8 cellular contexts compared by ENCODE assay signal in the genomic region with DNA sequence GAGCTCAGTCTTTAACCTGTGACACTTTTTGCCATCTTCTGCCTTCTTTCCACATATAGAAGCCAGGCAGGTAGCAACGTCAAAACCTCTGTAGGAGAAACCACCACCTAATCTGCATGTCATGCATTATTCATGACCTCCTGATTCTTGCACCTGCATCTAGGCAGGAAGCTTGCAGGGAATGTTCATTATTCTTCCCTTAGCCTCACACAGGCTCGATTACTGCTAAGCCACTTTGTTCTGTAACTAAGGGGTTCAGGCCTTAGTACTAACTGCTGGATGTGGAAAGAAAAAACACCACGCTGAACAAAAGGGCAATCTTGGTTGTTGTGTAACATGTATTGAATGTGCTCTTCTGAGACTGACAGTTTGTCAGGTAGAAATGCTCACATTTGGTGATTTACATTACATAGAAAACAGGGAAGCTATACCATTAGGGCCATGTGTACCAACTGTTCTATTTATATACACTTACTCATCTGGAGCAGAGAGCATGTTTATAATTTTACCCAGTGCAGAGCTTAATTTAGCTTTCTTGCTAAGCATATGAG.
A peak's percentile ranks its signal among the peaks of the same experiment; 100 is the strongest.
DNase-seq lines count a peak whose midpoint lies in the region; ATAC-seq and TF ChIP-seq lines count a peak whose summit lies in the region.

No MANE protein-coding gene starts in this region.

- no peaks in the 10 kb centered on the region for H4K20me1 ChIP-seq in BLaER1
- no peaks in the 10 kb centered on the region for H4K20me1 ChIP-seq in GM23338 (replicated peaks; ENCODE audit: insufficient read depth)

- H3K9me3 ChIP-seq in BLaER1 = no peaks in the 10 kb centered on the region
- H3K9me3 ChIP-seq in BE2C = no peaks in the 10 kb centered on the region
- no peaks in the 10 kb centered on the region for H3K9me3 ChIP-seq in WERI-Rb-1 (ENCODE audit: severe bottlenecking)

- H3K4me1 ChIP-seq in BLaER1 (peaks cover 36% of the 10 kb centered on the region), GM23338 (ENCODE audit: insufficient read depth) (peaks cover 33% of the 10 kb centered on the region), BE2C (no peaks in the 10 kb centered on the region)

- no peaks in the 10 kb centered on the region for H3K36me3 Mint-ChIP-seq in GM23338 (ENCODE audit: low read depth)
- H3K36me3 Mint-ChIP-seq in activated B cell treated with CpG ODN at 0.5 μM for 24 hours (ENCODE audit: low read depth) = peaks cover 21% of the 10 kb centered on the region

- H3K9ac ChIP-seq in BLaER1 = no peak overlapping the region

- no peaks in the 10 kb centered on the region for H3K79me2 ChIP-seq in GM23338 (replicated peaks; ENCODE audit: insufficient read depth)

- peak overlapping the region; percentile 88 for H3K27ac Mint-ChIP-seq in GM23338
- peak overlapping the region; percentile 76 for H3K27ac Mint-ChIP-seq in activated B cell treated with CpG ODN at 0.5 μM for 24 hours

- H3K9me3 Mint-ChIP-seq in GM23338 (no peaks in the 10 kb centered on the region), activated B cell treated with CpG ODN at 0.5 μM for 24 hours (no peaks in the 10 kb centered on the region)

- ATAC-seq in GM23338 = peak; percentile 85
- ATAC-seq in activated B cell treated with CpG ODN at 0.5 μM for 24 hours (ENCODE audit: low read depth) = peak; percentile 18
- no peak for ATAC-seq in HG03457 (IDR thresholded peaks at IDR 0.05; ENCODE audit: unreplicated experiment)

- H3K4me3 Mint-ChIP-seq in GM23338 (peak overlapping the region; percentile 27; the same call in 2 of the 3 replicates), activated B cell treated with CpG ODN at 0.5 μM for 24 hours (no peak overlapping the region)

- POLR2A ChIA-PET in activated B cell treated with CpG ODN at 0.5 μM for 24 hours (lab: Charles Lee) = interaction anchor here (1.5 to 2.2 kb wide), 2 partner anchors 367 to 523 kb away, joined by 4 to 12 read pairs; a partner anchor contains a TSS

- H3K27me3 Mint-ChIP-seq in GM23338 (ENCODE audit: insufficient read depth, low read depth, poor library complexity) (no peaks in the 10 kb centered on the region), activated B cell treated with CpG ODN at 0.5 μM for 24 hours (no peaks in the 10 kb centered on the region)

- no peak overlapping the region for H3K4me3 ChIP-seq in BLaER1
- H3K4me3 ChIP-seq in GM23338 = no peak overlapping the region
- H3K4me3 ChIP-seq in BE2C (ENCODE audit: low read depth, low read length) = no peak overlapping the region
- no peak overlapping the region for H3K4me3 ChIP-seq in WERI-Rb-1 (ENCODE audit: low read depth, low read length)

- intact Hi-C loops in activated B cell treated with CpG ODN at 0.5 μM for 24 hours (cut with micrococcal nuclease) = loop anchor here (1.0 to 2.0 kb wide), 2 partner anchors 13 to 368 kb away; a partner anchor contains a TSS

- CTCF ChIA-PET in activated B cell treated with CpG ODN at 0.5 μM for 24 hours (lab: Charles Lee) = interaction anchor here (0.7 to 4.4 kb wide), 7 partner anchors 11 to 1452 kb away, joined by 3 to 27 read pairs (median 3); no protein-coding TSS in a partner anchor

- no peak overlapping the region for H2AFZ ChIP-seq in GM23338

- H3K27ac ChIP-seq in BLaER1 (peak overlapping the region; percentile 73; the same call in 1 of the 2 replicates), GM23338 (ENCODE audit: low read depth) (peak overlapping the region; percentile 84), WERI-Rb-1 (no peak overlapping the region)

- H3K4me1 Mint-ChIP-seq in GM23338 (peaks cover 57% of the 10 kb centered on the region), activated B cell treated with CpG ODN at 0.5 μM for 24 hours (peaks cover 57% of the 10 kb centered on the region)

- DNase-seq in GM23338 (ENCODE audit: low spot score) (peak; percentile 87), activated B cell treated with CpG ODN at 0.5 μM for 24 hours (no peak), iris pigment epithelial cell (ENCODE audit: low read depth) (peak; percentile 17), Kasumi-1 (lab: John Stamatoyannopoulos, UW) (no peak), BE2C (no peak), WERI-Rb-1 (no peak)

- H3F3A ChIP-seq in GM23338 (replicated peaks; ENCODE audit: low read depth) = no peaks in the 10 kb centered on the region

- H3K4me2 ChIP-seq in BLaER1 = peak overlapping the region; percentile 51
- peak overlapping the region; percentile 58; the same call in 1 of the 2 replicates for H3K4me2 ChIP-seq in GM23338

- TF ChIP-seq CTCF in GM23338 (conservative IDR thresholded peaks at IDR 0.05; ENCODE audit: low read depth in 2 of 2) = no peak
- TF ChIP-seq CTCF in activated B cell treated with CpG ODN at 0.5 μM for 24 hours (IDR thresholded peaks at IDR 0.05) = no peak
- no peak for TF ChIP-seq CTCF in BE2C (IDR thresholded peaks at IDR 0.05; ENCODE audit: low read depth, low read length)
- no peak for TF ChIP-seq CTCF in WERI-Rb-1 (IDR thresholded peaks at IDR 0.05; ENCODE audit: low read depth, low read length)

- H3K27me3 ChIP-seq in BLaER1 (no peaks in the 10 kb centered on the region), GM23338 (ENCODE audit: insufficient read depth) (no peaks in the 10 kb centered on the region), BE2C (no peaks in the 10 kb centered on the region), WERI-Rb-1 (ENCODE audit: insufficient read depth, low read depth, severe bottlenecking) (no peaks in the 10 kb centered on the region)

- H3K9me2 ChIP-seq in GM23338 (ENCODE audit: insufficient read depth) = no peaks in the 10 kb centered on the region

- H3K36me3 ChIP-seq in BLaER1 (peaks cover 18% of the 10 kb centered on the region), GM23338 (ENCODE audit: insufficient read depth) (no peaks in the 10 kb centered on the region), BE2C (no peaks in the 10 kb centered on the region), WERI-Rb-1 (no peaks in the 10 kb centered on the region)

TF ChIP-seq in GM23338, 12 proteins besides CTCF, POLR2A, EP300 and RAD21 (continues in another document):
- TF ChIP-seq EZH2phosphoT487 (IDR thresholded peaks at IDR 0.05; ENCODE audit: unreplicated experiment) = no peak
- TF ChIP-seq ZNF114 (CRISPR knock-in tag; IDR thresholded peaks at IDR 0.05) = no peak
- TF ChIP-seq, protein P1, sequence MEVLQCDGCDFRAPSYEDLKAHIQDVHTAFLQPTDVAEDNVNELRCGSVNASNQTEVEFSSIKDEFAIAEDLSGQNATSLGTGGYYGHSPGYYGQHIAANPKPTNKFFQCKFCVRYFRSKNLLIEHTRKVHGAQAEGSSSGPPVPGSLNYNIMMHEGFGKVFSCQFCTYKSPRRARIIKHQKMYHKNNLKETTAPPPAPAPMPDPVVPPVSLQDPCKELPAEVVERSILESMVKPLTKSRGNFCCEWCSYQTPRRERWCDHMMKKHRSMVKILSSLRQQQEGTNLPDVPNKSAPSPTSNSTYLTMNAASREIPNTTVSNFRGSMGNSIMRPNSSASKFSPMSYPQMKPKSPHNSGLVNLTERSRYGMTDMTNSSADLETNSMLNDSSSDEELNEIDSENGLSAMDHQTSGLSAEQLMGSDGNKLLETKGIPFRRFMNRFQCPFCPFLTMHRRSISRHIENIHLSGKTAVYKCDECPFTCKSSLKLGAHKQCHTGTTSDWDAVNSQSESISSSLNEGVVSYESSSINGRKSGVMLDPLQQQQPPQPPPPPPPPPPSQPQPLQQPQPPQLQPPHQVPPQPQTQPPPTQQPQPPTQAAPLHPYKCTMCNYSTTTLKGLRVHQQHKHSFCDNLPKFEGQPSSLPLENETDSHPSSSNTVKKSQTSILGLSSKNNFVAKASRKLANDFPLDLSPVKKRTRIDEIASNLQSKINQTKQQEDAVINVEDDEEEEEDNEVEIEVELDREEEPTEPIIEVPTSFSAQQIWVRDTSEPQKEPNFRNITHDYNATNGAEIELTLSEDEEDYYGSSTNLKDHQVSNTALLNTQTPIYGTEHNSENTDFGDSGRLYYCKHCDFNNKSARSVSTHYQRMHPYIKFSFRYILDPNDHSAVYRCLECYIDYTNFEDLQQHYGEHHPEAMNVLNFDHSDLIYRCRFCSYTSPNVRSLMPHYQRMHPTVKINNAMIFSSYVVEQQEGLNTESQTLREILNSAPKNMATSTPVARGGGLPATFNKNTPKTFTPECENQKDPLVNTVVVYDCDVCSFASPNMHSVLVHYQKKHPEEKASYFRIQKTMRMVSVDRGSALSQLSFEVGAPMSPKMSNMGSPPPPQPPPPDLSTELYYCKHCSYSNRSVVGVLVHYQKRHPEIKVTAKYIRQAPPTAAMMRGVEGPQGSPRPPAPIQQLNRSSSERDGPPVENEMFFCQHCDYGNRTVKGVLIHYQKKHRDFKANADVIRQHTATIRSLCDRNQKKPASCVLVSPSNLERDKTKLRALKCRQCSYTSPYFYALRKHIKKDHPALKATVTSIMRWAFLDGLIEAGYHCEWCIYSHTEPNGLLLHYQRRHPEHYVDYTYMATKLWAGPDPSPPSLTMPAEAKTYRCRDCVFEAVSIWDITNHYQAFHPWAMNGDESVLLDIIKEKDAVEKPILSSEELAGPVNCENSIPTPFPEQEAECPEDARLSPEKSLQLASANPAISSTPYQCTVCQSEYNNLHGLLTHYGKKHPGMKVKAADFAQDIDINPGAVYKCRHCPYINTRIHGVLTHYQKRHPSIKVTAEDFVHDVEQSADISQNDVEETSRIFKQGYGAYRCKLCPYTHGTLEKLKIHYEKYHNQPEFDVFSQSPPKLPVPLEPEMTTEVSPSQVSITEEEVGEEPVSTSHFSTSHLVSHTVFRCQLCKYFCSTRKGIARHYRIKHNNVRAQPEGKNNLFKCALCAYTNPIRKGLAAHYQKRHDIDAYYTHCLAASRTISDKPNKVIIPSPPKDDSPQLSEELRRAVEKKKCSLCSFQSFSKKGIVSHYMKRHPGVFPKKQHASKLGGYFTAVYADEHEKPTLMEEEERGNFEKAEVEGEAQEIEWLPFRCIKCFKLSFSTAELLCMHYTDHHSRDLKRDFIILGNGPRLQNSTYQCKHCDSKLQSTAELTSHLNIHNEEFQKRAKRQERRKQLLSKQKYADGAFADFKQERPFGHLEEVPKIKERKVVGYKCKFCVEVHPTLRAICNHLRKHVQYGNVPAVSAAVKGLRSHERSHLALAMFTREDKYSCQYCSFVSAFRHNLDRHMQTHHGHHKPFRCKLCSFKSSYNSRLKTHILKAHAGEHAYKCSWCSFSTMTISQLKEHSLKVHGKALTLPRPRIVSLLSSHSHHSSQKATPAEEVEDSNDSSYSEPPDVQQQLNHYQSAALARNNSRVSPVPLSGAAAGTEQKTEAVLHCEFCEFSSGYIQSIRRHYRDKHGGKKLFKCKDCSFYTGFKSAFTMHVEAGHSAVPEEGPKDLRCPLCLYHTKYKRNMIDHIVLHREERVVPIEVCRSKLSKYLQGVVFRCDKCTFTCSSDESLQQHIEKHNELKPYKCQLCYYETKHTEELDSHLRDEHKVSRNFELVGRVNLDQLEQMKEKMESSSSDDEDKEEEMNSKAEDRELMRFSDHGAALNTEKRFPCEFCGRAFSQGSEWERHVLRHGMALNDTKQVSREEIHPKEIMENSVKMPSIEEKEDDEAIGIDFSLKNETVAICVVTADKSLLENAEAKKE (CRISPR knock-in tag; IDR thresholded peaks at IDR 0.05) = no peak

Comparison
In these comparisons a context has a peak if more than half of its experiments do, and no peak if none do; other contexts are left out.
1. DNase-seq: peak in GM23338 (single experiment) and iris pigment epithelial cell (single experiment); none in activated B cell treated with CpG ODN at 0.5 μM for 24 hours (single experiment), Kasumi-1 (0 of 2), BE2C (single experiment) and WERI-Rb-1 (single experiment).